19 cellular contexts compared by ENCODE assay signal in the genomic region with DNA sequence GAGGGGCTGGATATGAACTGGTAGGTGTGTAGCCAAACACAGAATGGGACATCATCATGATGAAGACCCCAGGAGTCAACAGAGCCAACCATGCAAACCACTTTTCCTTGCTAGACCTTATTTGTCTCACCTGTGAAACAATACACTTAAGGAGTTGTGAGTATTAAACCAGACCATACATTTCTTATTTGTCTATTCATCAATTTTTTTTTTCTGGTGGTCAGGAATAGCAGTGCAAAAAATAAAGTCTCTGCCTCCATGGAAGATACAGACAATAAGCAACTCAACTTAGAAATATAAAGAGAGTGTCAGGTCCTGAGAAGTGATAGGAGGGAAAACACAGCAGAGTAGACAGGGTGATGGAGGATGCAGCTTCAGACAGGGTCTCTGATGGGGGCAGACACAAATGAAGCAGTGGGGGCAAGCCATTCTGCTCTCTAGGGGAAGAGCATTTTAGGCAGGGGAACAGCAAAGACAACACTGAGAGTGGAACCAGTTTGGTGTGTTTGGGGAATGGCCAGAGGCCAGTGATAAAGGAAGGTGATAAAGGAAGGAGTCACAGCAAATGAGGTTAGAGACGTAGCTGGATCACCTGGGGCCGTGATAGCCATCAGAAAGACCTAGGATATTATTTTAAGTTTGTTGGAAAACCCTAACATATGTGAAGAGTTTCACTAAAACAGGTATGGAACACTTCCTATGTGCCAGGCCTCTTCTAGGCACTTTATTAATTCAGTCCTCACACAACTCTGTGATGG.
"Had no signal": no experiment of that assay in that cellular context is flagged by ENCODE, and none has a peak within 500 bp of the region (broad histone marks: within the 10 kb centered on the region; RNA-seq: fewer than 3 reads in every experiment).

No MANE protein-coding gene starts in this region.

- H3K36me3 ChIP-seq: gastrocnemius medialis, heart right ventricle, tibial nerve, uterus had no signal

- H3K27ac ChIP-seq: dorsolateral prefrontal cortex, gastrocnemius medialis, heart right ventricle, tibial nerve, uterus had no signal

- H3K4me1 ChIP-seq: gastrocnemius medialis, heart right ventricle, tibial nerve, uterus had no signal

- H3K9me3 ChIP-seq: gastrocnemius medialis, uterus had no signal

- DNase-seq: activated naive CD4-positive, alpha-beta T cell treated with Interleukin-2 at 50 U/mL for 16 hours; activated T-cell treated with anti-CD3 and anti-CD28 coated beads for 4 hours; anterior cingulate cortex; caudate nucleus; dorsolateral prefrontal cortex; gastrocnemius medialis; heart right ventricle; immature natural killer cell; kidney glomerular epithelial cell; left ventricle myocardium superior; nephron progenitor cell; occipital lobe; posterior cingulate gyrus; stimulated activated CD8-positive, alpha-beta memory T cell treated with anti-CD3 and anti-CD28 coated beads, Interleukin-4, amount 100 ng/mL, for 48 hours; stimulated activated naive CD4-positive, alpha-beta T cell; substantia nigra; uterus had no signal

- H3K4me3 ChIP-seq: dorsolateral prefrontal cortex, gastrocnemius medialis, heart right ventricle, tibial nerve, uterus had no signal

- H3K27me3 ChIP-seq: dorsolateral prefrontal cortex, gastrocnemius medialis, tibial nerve, uterus had no signal

- FAIRE-seq: colon had no signal
